27 cellular contexts compared by ENCODE assay signal in genomic region chr15:59119625-59120024, GRCh38. TPM values are rescaled to one million over a fixed set of nuclear protein-coding genes. Genes with fewer than 3 reads are reported as not detected.
"Had no signal": no experiment of that assay in that cellular context is flagged by ENCODE, and none has a peak within 500 bp of the region (broad histone marks: within the 10 kb centered on the region; RNA-seq: fewer than 3 reads in every experiment).

No MANE protein-coding gene starts in this region.

- H3K4me3 ChIP-seq: hepatocyte, left ventricle myocardium inferior, lung, pancreas, prostate gland, skin epidermis, suprapubic skin, thoracic aorta, tibial nerve, upper lobe of left lung, vagina had no signal

- H3K27me3 ChIP-seq: hepatocyte, pancreas, suprapubic skin, tibial nerve, upper lobe of left lung, vagina had no signal

- H2AFZ ChIP-seq: hepatocyte had no signal

- H3K27ac Mint-ChIP-seq: mesothelial cell of epicardium; naive thymus-derived CD4-positive, alpha-beta T cell; natural killer cell treated with Interleukin-12 subunit alpha and Interleukin-12 subunit beta and Interleukin-15 and Interleukin-18, amount 100 ng/mL, for 72 hours; stimulated activated naive B cell treated with anti-CD40 and anti-IgM and Interleukin-4, amounts not matched to agents 10 μg/mL and 1 μg/mL and 100 μg/mL, for 72 hours had no signal

- H3K4me2 ChIP-seq: hepatocyte had no signal

- H3K4me1 Mint-ChIP-seq: mesothelial cell of epicardium had no signal

- H3K36me3 ChIP-seq: left ventricle myocardium inferior, pancreas, prostate gland, suprapubic skin, thoracic aorta, vagina had no signal

- H3K9me3 Mint-ChIP-seq: mesothelial cell of epicardium; naive thymus-derived CD4-positive, alpha-beta T cell; natural killer cell treated with Interleukin-12 subunit alpha and Interleukin-12 subunit beta and Interleukin-15 and Interleukin-18, amount 100 ng/mL, for 72 hours; stimulated activated naive B cell treated with anti-CD40 and anti-IgM and Interleukin-4, amounts not matched to agents 10 μg/mL and 1 μg/mL and 100 μg/mL, for 72 hours had no signal

- DNase-seq: islet precursor cell; left ventricle myocardium inferior; mesendoderm; naive thymus-derived CD4-positive, alpha-beta T cell; nucleus accumbens; pancreas; posterior cingulate gyrus; retina; right cardiac atrium; stimulated activated CD4-positive, alpha-beta T cell treated with anti-CD3 and anti-CD28 coated beads, Interleukin-12 subunit alpha, Interleukin-12 subunit beta, amount 100 ng/mL, for 4 hours; stimulated activated CD4-positive, alpha-beta T cell treated with anti-CD3 and anti-CD28 coated beads, Interleukin-15, amount 100 ng/mL, for 24 hours; stimulated activated CD4-positive, alpha-beta T cell treated with anti-CD3 and anti-CD28 coated beads, Interleukin-2, amount 100 ng/mL, for 24 hours; stimulated activated CD4-positive, alpha-beta T cell treated with anti-CD3 and anti-CD28 coated beads, Interleukin-4, amount 100 ng/mL, for 1 hour; stimulated activated naive B cell treated with anti-CD40 and anti-IgM and Interleukin-4, amounts not matched to agents 10 μg/mL and 1 μg/mL and 100 μg/mL, for 72 hours; stimulated activated naive CD8-positive, alpha-beta T cell treated with anti-CD3 and anti-CD28 coated beads, Interleukin-15, Interleukin-2, amounts not matched to agents 100 U/mL and 50 U/mL, for 24 hours; upper lobe of left lung had no signal

- H3K27ac ChIP-seq: hepatocyte, left ventricle myocardium inferior, pancreas, prostate gland, skin epidermis, suprapubic skin, thoracic aorta, tibial nerve, upper lobe of left lung, vagina had no signal

- ATAC-seq: naive thymus-derived CD4-positive, alpha-beta T cell; natural killer cell treated with Interleukin-12 subunit alpha and Interleukin-12 subunit beta and Interleukin-15 and Interleukin-18, amount 100 ng/mL, for 72 hours; pancreas; right cardiac atrium; sciatic nerve; stimulated activated naive B cell treated with anti-CD40 and anti-IgM and Interleukin-4, amounts not matched to agents 10 μg/mL and 1 μg/mL and 100 μg/mL, for 72 hours; stimulated activated naive CD8-positive, alpha-beta T cell treated with anti-CD3 and anti-CD28 coated beads, Interleukin-15, Interleukin-2, amounts not matched to agents 100 U/mL and 50 U/mL, for 24 hours had no signal

- H3K27me3 Mint-ChIP-seq: naive thymus-derived CD4-positive, alpha-beta T cell; natural killer cell treated with Interleukin-12 subunit alpha and Interleukin-12 subunit beta and Interleukin-15 and Interleukin-18, amount 100 ng/mL, for 72 hours; stimulated activated naive B cell treated with anti-CD40 and anti-IgM and Interleukin-4, amounts not matched to agents 10 μg/mL and 1 μg/mL and 100 μg/mL, for 72 hours had no signal

- H3K4me1 ChIP-seq: left ventricle myocardium inferior, pancreas, prostate gland, suprapubic skin, tibial nerve, upper lobe of left lung, vagina had no signal

- H3K79me2 ChIP-seq: hepatocyte had no signal

- H3K36me3 Mint-ChIP-seq: natural killer cell treated with Interleukin-12 subunit alpha and Interleukin-12 subunit beta and Interleukin-15 and Interleukin-18, amount 100 ng/mL, for 72 hours had no signal

- H3K4me3 Mint-ChIP-seq: mesothelial cell of epicardium; naive thymus-derived CD4-positive, alpha-beta T cell; natural killer cell treated with Interleukin-12 subunit alpha and Interleukin-12 subunit beta and Interleukin-15 and Interleukin-18, amount 100 ng/mL, for 72 hours; stimulated activated naive B cell treated with anti-CD40 and anti-IgM and Interleukin-4, amounts not matched to agents 10 μg/mL and 1 μg/mL and 100 μg/mL, for 72 hours had no signal

- H3K9me3 ChIP-seq: left ventricle myocardium inferior, pancreas, prostate gland, suprapubic skin, thoracic aorta, tibial nerve, upper lobe of left lung, vagina had no signal

RNA-seq across cellular contexts. Expression of gene CCNB2, which starts 14.7 kb away (rescaled TPM):
- polyA plus RNA-seq: naive thymus-derived CD4-positive, alpha-beta T cell had no signal
